In the genomic region with DNA sequence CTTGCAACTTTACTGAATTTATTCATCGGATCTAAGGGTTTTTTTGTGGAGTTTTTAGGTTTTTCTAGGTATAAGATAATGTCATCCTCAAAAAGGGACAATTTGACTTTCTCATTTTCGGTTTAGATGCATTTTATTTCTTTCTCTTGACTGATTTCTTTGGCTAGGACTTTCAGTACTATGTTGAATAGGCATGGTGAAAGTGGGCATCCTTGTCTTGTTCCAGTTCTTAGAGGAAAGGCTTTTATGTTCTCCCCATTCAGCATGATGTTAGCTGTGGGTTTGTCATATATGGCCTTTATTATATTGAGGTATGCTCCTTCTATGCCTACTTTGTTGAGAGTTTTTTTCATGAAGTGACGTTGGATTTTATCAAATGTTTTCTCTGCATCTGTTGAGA, we compare ENCODE assay signal across 29 cellular contexts.
"Had no signal": no experiment of that assay in that cellular context is flagged by ENCODE, and none has a peak within 500 bp of the region (broad histone marks: within the 10 kb centered on the region; RNA-seq: fewer than 3 reads in every experiment).

No MANE protein-coding gene starts in this region.

- FAIRE-seq: small intestine had no signal

- H3K4me1 Mint-ChIP-seq: nephron; stimulated activated memory B cell treated with anti-CD40 and anti-IgM and Interleukin-4, amounts not matched to agents 10 μg/mL and 1 μg/mL and 100 μg/mL, for 72 hours had no signal

- DNase-seq: natural killer cell; occipital lobe; ovary; posterior cingulate gyrus; psoas muscle; right cardiac atrium; sigmoid colon; small intestine; stimulated activated CD4-positive, alpha-beta T cell treated with anti-CD3 and anti-CD28 coated beads, Interleukin-15, amount 100 ng/mL, for 24 hours; stimulated activated CD4-positive, alpha-beta T cell treated with anti-CD3 and anti-CD28 coated beads, Interleukin-2, amount 100 ng/mL, for 24 hours; stimulated activated CD4-positive, alpha-beta T cell treated with anti-CD3 and anti-CD28 coated beads, Interleukin-2, amount 100 ng/mL, for 48 hours; stimulated activated CD4-positive, alpha-beta T cell treated with anti-CD3 and anti-CD28 coated beads, Interleukin-4, amount 100 ng/mL, for 24 hours; stimulated activated naive CD4-positive, alpha-beta T cell; stimulated activated naive CD8-positive, alpha-beta T cell treated with anti-CD3 and anti-CD28 coated beads, Interleukin-15, amount 100 ng/mL, for 72 hours; stimulated activated naive CD8-positive, alpha-beta T cell treated with anti-CD3 and anti-CD28 coated beads, Interleukin-15, Interleukin-2, amounts not matched to agents 100 U/mL and 50 U/mL, for 24 hours; substantia nigra; testis; tibial artery; transverse colon; upper lobe of right lung; uterus had no signal

- H3K4me3 Mint-ChIP-seq: natural killer cell; nephron; neural progenitor cell; stimulated activated memory B cell treated with anti-CD40 and anti-IgM and Interleukin-4, amounts not matched to agents 10 μg/mL and 1 μg/mL and 100 μg/mL, for 72 hours; stimulated activated naive CD8-positive, alpha-beta T cell treated with anti-CD3 and anti-CD28 coated beads, Interleukin-15, amount 100 ng/mL, for 72 hours; type B pancreatic cell had no signal

- H3K27ac ChIP-seq: neural progenitor cell, ovary, parathyroid adenoma, psoas muscle, right lobe of liver, sigmoid colon, suprapubic skin, testis, tibial artery, transverse colon, upper lobe of right lung, uterus had no signal

- H3K27me3 Mint-ChIP-seq: progenitor cell of endocrine pancreas; stimulated activated memory B cell treated with anti-CD40 and anti-IgM and Interleukin-4, amounts not matched to agents 10 μg/mL and 1 μg/mL and 100 μg/mL, for 72 hours; stimulated activated naive CD8-positive, alpha-beta T cell treated with anti-CD3 and anti-CD28 coated beads, Interleukin-15, amount 100 ng/mL, for 72 hours; type B pancreatic cell had no signal

- H3K36me3 ChIP-seq: neural progenitor cell, ovary, right lobe of liver, sigmoid colon, suprapubic skin, tibial artery, transverse colon, upper lobe of right lung, uterus had no signal

- ATAC-seq: natural killer cell; psoas muscle; right cardiac atrium; right lobe of liver; stimulated activated memory B cell treated with anti-CD40 and anti-IgM and Interleukin-4, amounts not matched to agents 10 μg/mL and 1 μg/mL and 100 μg/mL, for 72 hours; stimulated activated naive CD8-positive, alpha-beta T cell treated with anti-CD3 and anti-CD28 coated beads, Interleukin-15, amount 100 ng/mL, for 72 hours; stimulated activated naive CD8-positive, alpha-beta T cell treated with anti-CD3 and anti-CD28 coated beads, Interleukin-15, Interleukin-2, amounts not matched to agents 100 U/mL and 50 U/mL, for 24 hours; upper lobe of right lung had no signal

- H3K36me3 Mint-ChIP-seq: neural progenitor cell, type B pancreatic cell had no signal

- H3K9ac ChIP-seq: neural progenitor cell, parathyroid adenoma had no signal

- H3K9me3 ChIP-seq: ovary, right lobe of liver, suprapubic skin, testis, transverse colon, upper lobe of right lung, uterus had no signal

- H3K27me3 ChIP-seq: neural progenitor cell, ovary, right lobe of liver, sigmoid colon, suprapubic skin, testis, tibial artery, transverse colon, upper lobe of right lung, uterus had no signal

- H3K4me2 ChIP-seq: neural progenitor cell had no signal

- H3K4me1 ChIP-seq: parathyroid adenoma, psoas muscle, right lobe of liver, sigmoid colon, suprapubic skin, testis, tibial artery, transverse colon, upper lobe of right lung, uterus had no signal

- H2AFZ ChIP-seq: neural progenitor cell, parathyroid adenoma had no signal

- H3K4me3 ChIP-seq: neural progenitor cell, ovary, psoas muscle, right lobe of liver, sigmoid colon, suprapubic skin, testis, tibial artery, transverse colon, upper lobe of right lung, uterus had no signal

- H3K27ac Mint-ChIP-seq: natural killer cell; nephron; neural progenitor cell; progenitor cell of endocrine pancreas; stimulated activated memory B cell treated with anti-CD40 and anti-IgM and Interleukin-4, amounts not matched to agents 10 μg/mL and 1 μg/mL and 100 μg/mL, for 72 hours; stimulated activated naive CD8-positive, alpha-beta T cell treated with anti-CD3 and anti-CD28 coated beads, Interleukin-15, amount 100 ng/mL, for 72 hours; type B pancreatic cell had no signal

- H3K79me2 ChIP-seq: parathyroid adenoma had no signal
